In the genomic region with DNA sequence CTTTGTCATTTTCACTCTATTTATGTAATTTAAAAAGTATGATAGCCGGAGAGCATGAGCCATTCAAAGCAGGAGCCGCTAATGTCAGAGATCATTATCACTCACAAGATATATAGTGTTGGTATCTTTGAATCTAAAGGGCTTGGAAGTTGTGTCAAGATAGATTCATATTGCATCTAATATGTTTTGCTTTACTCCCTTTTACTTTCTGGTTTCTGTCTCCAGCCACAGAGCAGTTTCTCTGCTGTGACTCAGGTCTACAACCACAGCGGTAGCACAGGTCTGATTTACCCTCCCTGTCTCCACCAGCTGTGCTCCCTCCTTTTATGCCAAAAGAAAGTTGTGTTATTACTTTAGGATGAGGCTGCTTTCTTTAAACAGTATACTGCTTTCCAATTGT, we compare ENCODE assay signal across 13 cellular contexts.
DNase-seq lines count a peak whose midpoint lies in the region; ATAC-seq lines count a peak whose summit lies in the region.
"Had no signal": no experiment of that assay in that cellular context is flagged by ENCODE, and none has a peak within 500 bp of the region (broad histone marks: within the 10 kb centered on the region; RNA-seq: fewer than 3 reads in every experiment).

No MANE protein-coding gene starts in this region.

- H3K4me1 ChIP-seq in mesenchymal stem cell (ENCODE audit: control insufficient read depth, insufficient read depth, low read depth, low read length) = no peaks in the 10 kb centered on the region
- H3K4me1 ChIP-seq: pancreas had no signal

- peak overlapping the region in 1 of 2 experiments; percentile 56 for H3K23ac ChIP-seq in mesenchymal stem cell (ENCODE audit: low read length in 2 of 2)

- H2BK5ac ChIP-seq in mesenchymal stem cell (ENCODE audit: low read depth, low read length, poor library complexity, severe bottlenecking) = no peak overlapping the region

- H3K9me3 ChIP-seq in mesenchymal stem cell (ENCODE audit: control insufficient read depth, low read length) = no peaks in the 10 kb centered on the region
- H3K9me3 ChIP-seq: pancreas, suprapubic skin had no signal

- H3K9ac ChIP-seq in mesenchymal stem cell (ENCODE audit: low read length) = no peak overlapping the region

- H2AK5ac ChIP-seq in mesenchymal stem cell (ENCODE audit: low read length, severe bottlenecking) = no peak overlapping the region

- H3K36me3 ChIP-seq in mesenchymal stem cell (ENCODE audit: control insufficient read depth in 1 of 2, insufficient read depth in 2 of 2, low read depth in 1 of 2, low read length in 2 of 2) = no peaks in the 10 kb centered on the region
- H3K36me3 ChIP-seq: pancreas, suprapubic skin had no signal

- H2AFZ ChIP-seq in mesenchymal stem cell (ENCODE audit: low read depth, low read length) = no peak overlapping the region

- no peak overlapping the region for H4K91ac ChIP-seq in mesenchymal stem cell (ENCODE audit: low read length)

- no peak overlapping the region for H3K4me2 ChIP-seq in mesenchymal stem cell (ENCODE audit: low read length, poor library complexity, severe bottlenecking)

- H2BK12ac ChIP-seq in mesenchymal stem cell (ENCODE audit: low read length in 2 of 2) = no peak overlapping the region

- H2BK15ac ChIP-seq in mesenchymal stem cell (ENCODE audit: low read depth, poor library complexity, severe bottlenecking) = no peak overlapping the region

- H3K18ac ChIP-seq in mesenchymal stem cell (ENCODE audit: low read depth in 1 of 2, low read length in 2 of 2) = no peak overlapping the region

- H4K8ac ChIP-seq in mesenchymal stem cell (ENCODE audit: low read length) = no peak overlapping the region

- ATAC-seq in GM18861 (IDR thresholded peaks at IDR 0.05; ENCODE audit: unreplicated experiment) (peak; percentile 52), GM21390 (IDR thresholded peaks at IDR 0.05; ENCODE audit: unreplicated experiment) (peak; percentile 87), HG03442 (IDR thresholded peaks at IDR 0.05; ENCODE audit: unreplicated experiment) (peak; percentile 93), HG03457 (IDR thresholded peaks at IDR 0.05; ENCODE audit: unreplicated experiment) (no peak)
- ATAC-seq: pancreas had no signal

- no peak overlapping the region for H3K4me3 ChIP-seq in mesenchymal stem cell (ENCODE audit: insufficient read depth in 1 of 2, low read depth in 1 of 2, low read length in 2 of 2)
- H3K4me3 ChIP-seq: pancreas, suprapubic skin had no signal

- peak; percentile 34 for DNase-seq in mesenchymal stem cell
- DNase-seq in AML-193 (lab: John Stamatoyannopoulos, UW) = no peak
- no peak for DNase-seq in RKO (ENCODE audit: low spot score)
- DNase-seq: central memory CD4-positive, alpha-beta T cell; NCI-H1048; NCI-H446; pancreas had no signal

- H3K4ac ChIP-seq in mesenchymal stem cell (ENCODE audit: low read depth in 1 of 2, low read length in 2 of 2) = no peak overlapping the region

- no peak overlapping the region for H2BK120ac ChIP-seq in mesenchymal stem cell (ENCODE audit: low read depth, low read length)

- H3K27ac ChIP-seq in mesenchymal stem cell (ENCODE audit: low read length, poor library complexity, severe bottlenecking) = no peak overlapping the region
- H3K27ac ChIP-seq: pancreas, RWPE1, suprapubic skin had no signal

- no peak overlapping the region for H3K14ac ChIP-seq in mesenchymal stem cell (ENCODE audit: low read length in 2 of 2)

- H3K79me1 ChIP-seq in mesenchymal stem cell (replicated peaks; ENCODE audit: low read length, poor library complexity, severe bottlenecking) = no peaks in the 10 kb centered on the region

- WGBS in mesenchymal stem cell = no CpG with 5 or more reads among the region's 3 CpGs

- no peaks in the 10 kb centered on the region for H3K27me3 ChIP-seq in mesenchymal stem cell (ENCODE audit: control insufficient read depth in 1 of 2, insufficient read depth in 1 of 2, low read length in 2 of 2)
- H3K27me3 ChIP-seq: pancreas, suprapubic skin had no signal
